In the genomic region with DNA sequence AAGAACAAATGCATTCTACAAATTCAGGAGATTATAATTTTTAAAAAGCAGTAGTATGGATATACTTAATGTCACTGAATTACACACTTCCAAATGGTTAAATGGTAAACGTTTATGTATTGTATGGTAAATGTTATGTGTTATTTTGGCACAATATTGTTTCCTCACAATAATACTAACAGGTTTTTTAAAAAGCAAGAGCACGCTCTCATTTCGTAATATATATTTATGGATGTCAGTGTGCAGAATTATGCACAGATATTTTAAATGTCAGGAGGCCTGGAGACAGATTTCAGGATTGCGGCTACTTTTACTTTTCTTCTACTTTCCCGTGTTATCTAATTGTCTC, we compare ENCODE assay signal across 8 cellular contexts. TPM values are rescaled to one million over a fixed set of nuclear protein-coding genes. Genes with fewer than 3 reads are reported as not detected.
DNase-seq lines count a peak whose midpoint lies in the region; ATAC-seq and TF ChIP-seq lines count a peak whose summit lies in the region.

No MANE protein-coding gene starts in this region.

- H3K36me3 ChIP-seq in colonic mucosa = no peaks in the 10 kb centered on the region

- intact Hi-C loops in colonic mucosa (cut with DNase I) = no loop called here

- ATAC-seq in naive B cell (ENCODE audit: low read depth in 2 of 2) = no peak

- peaks cover 21 to 35% (median 32%) of the 10 kb centered on the region in 3 donors for H3K4me1 Mint-ChIP-seq in naive B cell

- peak overlapping the region; percentile 72 for H3K4me3 ChIP-seq in AG04450 (ENCODE audit: low read depth, low read length)
- H3K4me3 ChIP-seq in Jurkat, Clone E6-1 (ENCODE audit: low read length) = peak overlapping the region; percentile 82
- peak overlapping the region; percentile 78 for H3K4me3 ChIP-seq in colonic mucosa

- POLR2A ChIA-PET in AG04450 (lab: Yijun Ruan, JAX) = interaction anchor here (0.8 kb wide), 1 partner anchor 34 kb away, joined by 3 read pairs; no protein-coding TSS in a partner anchor

- no peak for TF ChIP-seq CTCF in AG04450 (IDR thresholded peaks at IDR 0.05; ENCODE audit: low read depth, low read length)
- no peak for TF ChIP-seq CTCF in colonic mucosa (IDR thresholded peaks at IDR 0.05)

- H3K27me3 ChIP-seq in AG04450 (ENCODE audit: control insufficient read depth, insufficient read depth, low read length) (no peaks in the 10 kb centered on the region), colonic mucosa (no peaks in the 10 kb centered on the region)

- H3K9me3 ChIP-seq in AG04450 (ENCODE audit: control insufficient read depth, insufficient read depth, low read length) (no peaks in the 10 kb centered on the region), colonic mucosa (no peaks in the 10 kb centered on the region)

- H3K9me3 Mint-ChIP-seq in naive B cell = no peaks in the 10 kb centered on the region

- H3K27ac Mint-ChIP-seq in naive B cell = peak overlapping the region in 3 of 6 donors; percentile 73 to 84 (median 83)

- CTCF ChIA-PET in AG04450 (lab: Charles Lee) = no interaction called here

- H3K27me3 Mint-ChIP-seq in naive B cell = no peaks in the 10 kb centered on the region

- no peaks in the 10 kb centered on the region for H3K36me3 Mint-ChIP-seq in naive B cell

- no peak for DNase-seq in AG04450 (ENCODE audit: low read depth, low spot score)
- no peak for DNase-seq in Jurkat, Clone E6-1 (ENCODE audit: low read depth, low spot score)
- no peak for DNase-seq in colonic mucosa
- no peak for DNase-seq in naive B cell
- no peak for DNase-seq in AG08396 (ENCODE audit: low spot score)
- no peak for DNase-seq in H4 (ENCODE audit: low spot score)
- no peak for DNase-seq in DMS79 (lab: John Stamatoyannopoulos, UW)
- no peak for DNase-seq in A172 (ENCODE audit: low spot score)

- H3K9ac ChIP-seq in colonic mucosa (ENCODE audit: low read depth in 2 of 2, low read length in 2 of 2) = peak overlapping the region; percentile 22 to 68

- peak overlapping the region; percentile 88 to 97 (median 94) for H3K4me3 Mint-ChIP-seq in naive B cell

- H3K4me1 ChIP-seq in colonic mucosa = peaks cover 8% of the 10 kb centered on the region

- H3K27ac ChIP-seq in AG04450 (ENCODE audit: low read depth, low read length) (no peak overlapping the region), colonic mucosa (peak overlapping the region; percentile 58)

RNA-seq across cellular contexts. Expression of a gene that starts 0.5 kb away (rescaled TPM):
- polyA plus RNA-seq in AG04450 (2011; rRNA removed) = 4.7 and 5.1 TPM in 2 replicates
- 13.8 TPM in 2 replicates for polyA minus RNA-seq in AG04450 (2011; rRNA and poly(A)+ RNA removed)
- 4.1 TPM for polyA plus RNA-seq in Jurkat, Clone E6-1 (2012; ENCODE audit: insufficient read depth, insufficient read length)
- total RNA-seq in colonic mucosa = 10 to 100 TPM; 11.5 to 14.6 TPM
- 1 to 10 TPM in 5 of 6 donors, not detected in 1; 1.5 to 5.3 (median 2.9) TPM for polyA plus RNA-seq in naive B cell (ENCODE audit: low read depth in 6 of 6)
- 1.2 and 2.0 TPM in 2 replicates for total RNA-seq in H4 (2014; rRNA removed; shearing (Covaris generic))
- 4.6 and 5.4 TPM in 2 replicates for total RNA-seq in A172 (2014; rRNA removed; shearing (Covaris generic))
